1 cellular context compared by ENCODE assay signal in the genomic region with DNA sequence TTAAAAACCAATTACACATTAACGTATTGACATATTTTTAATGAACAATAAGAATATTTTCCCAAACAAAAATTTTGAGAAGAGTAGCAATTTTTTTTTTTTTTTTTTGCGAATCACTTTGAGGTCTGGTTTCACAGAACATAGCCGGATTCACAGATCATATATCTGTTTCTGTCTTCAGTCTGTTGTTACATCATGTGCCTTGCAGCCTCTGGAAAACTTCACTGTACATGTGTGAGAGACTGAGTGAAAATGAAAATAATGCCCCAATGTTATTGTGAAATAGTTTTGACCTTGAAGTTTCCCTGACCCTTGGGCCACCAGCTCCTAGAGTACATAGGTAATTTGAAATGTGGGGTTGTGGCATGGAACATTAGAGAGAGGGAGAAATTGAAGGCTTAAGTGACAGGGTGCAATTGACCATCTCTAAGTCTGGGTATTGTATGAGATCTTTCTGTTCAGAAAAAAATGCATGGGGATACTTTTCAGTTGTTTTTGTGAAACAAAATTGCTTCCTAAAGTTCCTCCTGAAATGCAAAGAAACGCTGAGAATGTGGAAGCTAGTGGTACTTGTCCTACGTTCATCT.
TF ChIP-seq lines count a peak whose summit lies in the region.

No MANE protein-coding gene starts in this region.

TF ChIP-seq in K562, 482 proteins besides CTCF, POLR2A, EP300 and RAD21 (continued from another document and continues in another):
- TF ChIP-seq NEUROD1 (IDR thresholded peaks at IDR 0.05; ENCODE audit: borderline replicate concordance, low read depth, low read length, partially characterized antibody) = no peak
- TF ChIP-seq ARHGAP35 (IDR thresholded peaks at IDR 0.05; ENCODE audit: partially characterized antibody) = no peak
- no peak for TF ChIP-seq DNMT1 (IDR thresholded peaks at IDR 0.05)
- TF ChIP-seq POLR2B (IDR thresholded peaks at IDR 0.05; ENCODE audit: low read depth, partially characterized antibody) = no peak
- TF ChIP-seq GTF2E2 (tag; IDR thresholded peaks at IDR 0.05) = peak; percentile 48; the same call in 1 of the 2 replicates
- no peak for TF ChIP-seq NR1H2 (CRISPR knock-in tag; IDR thresholded peaks at IDR 0.05)
- TF ChIP-seq HINFP (tag; conservative IDR thresholded peaks at IDR 0.05; ENCODE audit: low read depth) = 0 out of 2 replicates have a peak, but pooled peaks have one; percentile 26
- no peak for TF ChIP-seq FOXA1 (IDR thresholded peaks at IDR 0.05; ENCODE audit: borderline replicate concordance)
- TF ChIP-seq RCOR1 (IDR thresholded peaks at IDR 0.05; ENCODE audit: borderline replicate concordance in 1 of 2, low read depth in 2 of 2, low read length in 2 of 2) = no peak
- no peak for TF ChIP-seq TEAD4 (IDR thresholded peaks at IDR 0.05; ENCODE audit: low read length)
- TF ChIP-seq TEAD4 (CRISPR knock-in tag; IDR thresholded peaks at IDR 0.05; ENCODE audit: borderline replicate concordance) = no peak
- no peak for TF ChIP-seq CHD1 (IDR thresholded peaks at IDR 0.05; ENCODE audit: low read length)
- no peak for TF ChIP-seq NELFE (IDR thresholded peaks at IDR 0.05; ENCODE audit: insufficient read depth, insufficient read length)
- no peak for TF ChIP-seq ZNF347 (CRISPR knock-in tag; IDR thresholded peaks at IDR 0.05; ENCODE audit: low read depth)
- TF ChIP-seq, protein P1, sequence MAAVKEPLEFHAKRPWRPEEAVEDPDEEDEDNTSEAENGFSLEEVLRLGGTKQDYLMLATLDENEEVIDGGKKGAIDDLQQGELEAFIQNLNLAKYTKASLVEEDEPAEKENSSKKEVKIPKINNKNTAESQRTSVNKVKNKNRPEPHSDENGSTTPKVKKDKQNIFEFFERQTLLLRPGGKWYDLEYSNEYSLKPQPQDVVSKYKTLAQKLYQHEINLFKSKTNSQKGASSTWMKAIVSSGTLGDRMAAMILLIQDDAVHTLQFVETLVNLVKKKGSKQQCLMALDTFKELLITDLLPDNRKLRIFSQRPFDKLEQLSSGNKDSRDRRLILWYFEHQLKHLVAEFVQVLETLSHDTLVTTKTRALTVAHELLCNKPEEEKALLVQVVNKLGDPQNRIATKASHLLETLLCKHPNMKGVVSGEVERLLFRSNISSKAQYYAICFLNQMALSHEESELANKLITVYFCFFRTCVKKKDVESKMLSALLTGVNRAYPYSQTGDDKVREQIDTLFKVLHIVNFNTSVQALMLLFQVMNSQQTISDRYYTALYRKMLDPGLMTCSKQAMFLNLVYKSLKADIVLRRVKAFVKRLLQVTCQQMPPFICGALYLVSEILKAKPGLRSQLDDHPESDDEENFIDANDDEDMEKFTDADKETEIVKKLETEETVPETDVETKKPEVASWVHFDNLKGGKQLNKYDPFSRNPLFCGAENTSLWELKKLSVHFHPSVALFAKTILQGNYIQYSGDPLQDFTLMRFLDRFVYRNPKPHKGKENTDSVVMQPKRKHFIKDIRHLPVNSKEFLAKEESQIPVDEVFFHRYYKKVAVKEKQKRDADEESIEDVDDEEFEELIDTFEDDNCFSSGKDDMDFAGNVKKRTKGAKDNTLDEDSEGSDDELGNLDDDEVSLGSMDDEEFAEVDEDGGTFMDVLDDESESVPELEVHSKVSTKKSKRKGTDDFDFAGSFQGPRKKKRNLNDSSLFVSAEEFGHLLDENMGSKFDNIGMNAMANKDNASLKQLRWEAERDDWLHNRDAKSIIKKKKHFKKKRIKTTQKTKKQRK (IDR thresholded peaks at IDR 0.05; ENCODE audit: borderline replicate concordance, low read depth, low read length) = no peak
- TF ChIP-seq ZNF668 (CRISPR knock-in tag; IDR thresholded peaks at IDR 0.05) = no peak
- no peak for TF ChIP-seq CREM (IDR thresholded peaks at IDR 0.05; ENCODE audit: low read depth)
- TF ChIP-seq CC2D1A (IDR thresholded peaks at IDR 0.05) = no peak
- TF ChIP-seq PHB (CRISPR knock-in tag; IDR thresholded peaks at IDR 0.05) = no peak
- TF ChIP-seq BACH1 (tag; IDR thresholded peaks at IDR 0.05) = no peak
- TF ChIP-seq SMAD4 (CRISPR knock-in tag; conservative IDR thresholded peaks at IDR 0.05) = peak; percentile 55
- no peak for TF ChIP-seq TARDBP (IDR thresholded peaks at IDR 0.05)
- TF ChIP-seq SIN3A (IDR thresholded peaks at IDR 0.05; ENCODE audit: borderline replicate concordance in 2 of 2, control insufficient read depth in 1 of 2, low read depth in 2 of 2, low read length in 2 of 2) = no peak
- no peak for TF ChIP-seq ETV5 (CRISPR knock-in tag; IDR thresholded peaks at IDR 0.05; ENCODE audit: low read depth)
- no peak for TF ChIP-seq LARP7 (IDR thresholded peaks at IDR 0.05)
- no peak for TF ChIP-seq TFAP4 (CRISPR knock-in tag; IDR thresholded peaks at IDR 0.05; ENCODE audit: borderline replicate concordance)
- no peak for TF ChIP-seq NCOA1 (IDR thresholded peaks at IDR 0.05; ENCODE audit: low read depth)
- TF ChIP-seq, protein P2, sequence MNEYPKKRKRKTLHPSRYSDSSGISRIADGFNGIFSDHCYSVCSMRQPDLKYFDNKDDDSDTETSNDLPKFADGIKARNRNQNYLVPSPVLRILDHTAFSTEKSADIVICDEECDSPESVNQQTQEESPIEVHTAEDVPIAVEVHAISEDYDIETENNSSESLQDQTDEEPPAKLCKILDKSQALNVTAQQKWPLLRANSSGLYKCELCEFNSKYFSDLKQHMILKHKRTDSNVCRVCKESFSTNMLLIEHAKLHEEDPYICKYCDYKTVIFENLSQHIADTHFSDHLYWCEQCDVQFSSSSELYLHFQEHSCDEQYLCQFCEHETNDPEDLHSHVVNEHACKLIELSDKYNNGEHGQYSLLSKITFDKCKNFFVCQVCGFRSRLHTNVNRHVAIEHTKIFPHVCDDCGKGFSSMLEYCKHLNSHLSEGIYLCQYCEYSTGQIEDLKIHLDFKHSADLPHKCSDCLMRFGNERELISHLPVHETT (CRISPR knock-in tag; conservative IDR thresholded peaks at IDR 0.05 in 1 of 2, IDR thresholded peaks at IDR 0.05 in 1 of 2) = no peak
- TF ChIP-seq, protein P3, sequence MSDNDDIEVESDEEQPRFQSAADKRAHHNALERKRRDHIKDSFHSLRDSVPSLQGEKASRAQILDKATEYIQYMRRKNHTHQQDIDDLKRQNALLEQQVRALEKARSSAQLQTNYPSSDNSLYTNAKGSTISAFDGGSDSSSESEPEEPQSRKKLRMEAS (CRISPR knock-in tag; IDR thresholded peaks at IDR 0.05) = no peak
- no peak for TF ChIP-seq YBX1 (IDR thresholded peaks at IDR 0.05)
- peak in 1 of 2 experiments; percentile 42 for TF ChIP-seq AFF1 (IDR thresholded peaks at IDR 0.05; ENCODE audit: low read depth in 1 of 2, partially characterized antibody in 2 of 2)
- no peak for TF ChIP-seq ZNF184 (CRISPR knock-in tag; IDR thresholded peaks at IDR 0.05)
- TF ChIP-seq ZSCAN29 (IDR thresholded peaks at IDR 0.05) = no peak
- TF ChIP-seq, protein P4, sequence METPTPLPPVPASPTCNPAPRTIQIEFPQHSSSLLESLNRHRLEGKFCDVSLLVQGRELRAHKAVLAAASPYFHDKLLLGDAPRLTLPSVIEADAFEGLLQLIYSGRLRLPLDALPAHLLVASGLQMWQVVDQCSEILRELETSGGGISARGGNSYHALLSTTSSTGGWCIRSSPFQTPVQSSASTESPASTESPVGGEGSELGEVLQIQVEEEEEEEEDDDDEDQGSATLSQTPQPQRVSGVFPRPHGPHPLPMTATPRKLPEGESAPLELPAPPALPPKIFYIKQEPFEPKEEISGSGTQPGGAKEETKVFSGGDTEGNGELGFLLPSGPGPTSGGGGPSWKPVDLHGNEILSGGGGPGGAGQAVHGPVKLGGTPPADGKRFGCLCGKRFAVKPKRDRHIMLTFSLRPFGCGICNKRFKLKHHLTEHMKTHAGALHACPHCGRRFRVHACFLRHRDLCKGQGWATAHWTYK (CRISPR knock-in tag; IDR thresholded peaks at IDR 0.05) = peak; percentile 28; the same call in 1 of the 2 replicates
- TF ChIP-seq UBTF (IDR thresholded peaks at IDR 0.05; ENCODE audit: borderline replicate concordance in 1 of 2, low read depth in 2 of 2, low read length in 2 of 2) = no peak
- no peak for TF ChIP-seq GTF2F1 (IDR thresholded peaks at IDR 0.05; ENCODE audit: low read depth, low read length)
- TF ChIP-seq, protein P5, sequence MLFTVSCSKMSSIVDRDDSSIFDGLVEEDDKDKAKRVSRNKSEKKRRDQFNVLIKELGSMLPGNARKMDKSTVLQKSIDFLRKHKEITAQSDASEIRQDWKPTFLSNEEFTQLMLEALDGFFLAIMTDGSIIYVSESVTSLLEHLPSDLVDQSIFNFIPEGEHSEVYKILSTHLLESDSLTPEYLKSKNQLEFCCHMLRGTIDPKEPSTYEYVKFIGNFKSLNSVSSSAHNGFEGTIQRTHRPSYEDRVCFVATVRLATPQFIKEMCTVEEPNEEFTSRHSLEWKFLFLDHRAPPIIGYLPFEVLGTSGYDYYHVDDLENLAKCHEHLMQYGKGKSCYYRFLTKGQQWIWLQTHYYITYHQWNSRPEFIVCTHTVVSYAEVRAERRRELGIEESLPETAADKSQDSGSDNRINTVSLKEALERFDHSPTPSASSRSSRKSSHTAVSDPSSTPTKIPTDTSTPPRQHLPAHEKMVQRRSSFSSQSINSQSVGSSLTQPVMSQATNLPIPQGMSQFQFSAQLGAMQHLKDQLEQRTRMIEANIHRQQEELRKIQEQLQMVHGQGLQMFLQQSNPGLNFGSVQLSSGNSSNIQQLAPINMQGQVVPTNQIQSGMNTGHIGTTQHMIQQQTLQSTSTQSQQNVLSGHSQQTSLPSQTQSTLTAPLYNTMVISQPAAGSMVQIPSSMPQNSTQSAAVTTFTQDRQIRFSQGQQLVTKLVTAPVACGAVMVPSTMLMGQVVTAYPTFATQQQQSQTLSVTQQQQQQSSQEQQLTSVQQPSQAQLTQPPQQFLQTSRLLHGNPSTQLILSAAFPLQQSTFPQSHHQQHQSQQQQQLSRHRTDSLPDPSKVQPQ (CRISPR knock-in tag; IDR thresholded peaks at IDR 0.05; ENCODE audit: borderline replicate concordance) = no peak
- no peak for TF ChIP-seq FOXA3 (CRISPR knock-in tag; conservative IDR thresholded peaks at IDR 0.05 in 1 of 2, IDR thresholded peaks at IDR 0.05 in 1 of 2)
- TF ChIP-seq, protein P6, sequence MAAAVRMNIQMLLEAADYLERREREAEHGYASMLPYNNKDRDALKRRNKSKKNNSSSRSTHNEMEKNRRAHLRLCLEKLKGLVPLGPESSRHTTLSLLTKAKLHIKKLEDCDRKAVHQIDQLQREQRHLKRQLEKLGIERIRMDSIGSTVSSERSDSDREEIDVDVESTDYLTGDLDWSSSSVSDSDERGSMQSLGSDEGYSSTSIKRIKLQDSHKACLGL (CRISPR knock-in tag; IDR thresholded peaks at IDR 0.05; ENCODE audit: borderline replicate concordance, poor library complexity, severe bottlenecking) = no peak
- TF ChIP-seq SRSF9 (IDR thresholded peaks at IDR 0.05; ENCODE audit: borderline replicate concordance, low read depth, low read length) = no peak
